16 cellular contexts compared by ENCODE assay signal in the genomic region with DNA sequence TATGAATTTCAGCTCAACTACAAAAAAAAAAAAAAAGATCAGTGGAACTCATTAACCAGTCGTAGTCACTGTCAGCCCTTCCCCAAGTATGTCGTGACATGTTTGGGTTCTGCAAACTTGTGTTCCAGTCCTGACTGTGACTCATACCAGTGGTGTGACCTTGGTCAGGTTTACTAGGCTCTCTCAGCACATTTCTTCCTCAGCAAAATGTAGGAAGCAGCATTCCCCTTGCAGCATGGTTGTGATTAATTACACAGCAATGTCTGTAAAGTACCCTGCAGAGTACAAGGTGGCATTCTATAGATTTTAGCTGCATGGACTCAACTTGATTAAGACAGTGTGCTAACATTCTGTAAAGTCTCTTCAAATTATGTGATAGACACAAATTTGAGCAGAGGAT.
DNase-seq lines count a peak whose midpoint lies in the region; ATAC-seq, FAIRE-seq and TF ChIP-seq lines count a peak whose summit lies in the region.
"Had no signal": no experiment of that assay in that cellular context is flagged by ENCODE, and none has a peak within 500 bp of the region (broad histone marks: within the 10 kb centered on the region; RNA-seq: fewer than 3 reads in every experiment).

No MANE protein-coding gene starts in this region.

- no peak for ATAC-seq in HG03520 (IDR thresholded peaks at IDR 0.05; ENCODE audit: unreplicated experiment)
- ATAC-seq: activated CD4-positive, alpha-beta T cell treated with anti-CD3 and anti-CD28 coated beads for 36 hours; natural killer cell had no signal

- H3K4me3 ChIP-seq in AG04449 (ENCODE audit: low read depth, low read length) (no peak overlapping the region), bronchial epithelial cell (ENCODE audit: low read depth, low read length) (no peak overlapping the region), kidney epithelial cell (ENCODE audit: low read depth, low read length) (no peak overlapping the region)
- H3K4me3 ChIP-seq: colonic mucosa, esophagus muscularis mucosa had no signal

- DNase-seq in AG04449 (ENCODE audit: low read depth, low spot score) (peak; percentile 21), HT1080 (ENCODE audit: low read depth) (peak; percentile 79), bronchial epithelial cell (ENCODE audit: low read depth) (peak; percentile 83), kidney epithelial cell (ENCODE audit: low read depth) (peak; percentile 45), UCSD-AML1 (lab: John Stamatoyannopoulos, UW; ENCODE audit: unreplicated experiment) (no peak), HuH-7.5 (ENCODE audit: low spot score) (no peak)
- no peak for DNase-seq in stimulated activated CD4-positive, alpha-beta T cell treated with anti-CD3 and anti-CD28 coated beads, Interleukin-4, amount 100 ng/mL, for 4 hours
- DNase-seq: activated CD4-positive, alpha-beta T cell treated with anti-CD3 and anti-CD28 coated beads for 36 hours; activated naive CD8-positive, alpha-beta T cell treated with anti-CD3 and anti-CD28 coated beads for 36 hours; activated T-cell treated with anti-CD3 and anti-CD28 coated beads, Interleukin-2, amount 50 U/mL, for 1 hour; colonic mucosa; hypothalamus; natural killer cell; SHP77 had no signal

- FAIRE-seq in bronchial epithelial cell (lab: Jason Lieb, UNC) = no peak

- H3K27me3 ChIP-seq in bronchial epithelial cell (ENCODE audit: control insufficient read depth, insufficient read depth, low read length) = no peaks in the 10 kb centered on the region
- no peaks in the 10 kb centered on the region for H3K27me3 ChIP-seq in kidney epithelial cell (ENCODE audit: control insufficient read depth, insufficient read depth, low read length)
- H3K27me3 ChIP-seq: colonic mucosa, esophagus muscularis mucosa had no signal

- TF ChIP-seq CTCF in AG04449 (IDR thresholded peaks at IDR 0.05; ENCODE audit: insufficient read depth, low read length, missing control alignments) = no peak
- no peak for TF ChIP-seq CTCF in bronchial epithelial cell (IDR thresholded peaks at IDR 0.05; ENCODE audit: insufficient read depth, low read length, severe bottlenecking)
- TF ChIP-seq CTCF in kidney epithelial cell (IDR thresholded peaks at IDR 0.05; ENCODE audit: insufficient read depth, low read length, poor library complexity, severe bottlenecking) = no peak

- CTCF ChIA-PET in AG04449 (lab: Yijun Ruan, JAX) = no interaction called here

- POLR2A ChIA-PET in AG04449 (lab: Yijun Ruan, JAX) = no interaction called here

- H3K36me3 ChIP-seq in bronchial epithelial cell (ENCODE audit: control insufficient read depth, insufficient read depth, low read length) (no peaks in the 10 kb centered on the region), kidney epithelial cell (ENCODE audit: control insufficient read depth, insufficient read depth, low read length) (peaks cover 1% of the 10 kb centered on the region)
- H3K36me3 ChIP-seq: colonic mucosa, esophagus muscularis mucosa had no signal

Comparison
In these comparisons a context has a peak if more than half of its experiments do, and no peak if none do; other contexts are left out.
1. DNase-seq: peak in AG04449 (single experiment), HT1080 (single experiment), bronchial epithelial cell (single experiment) and kidney epithelial cell (single experiment); none in stimulated activated CD4-positive, alpha-beta T cell treated with anti-CD3 and anti-CD28 coated beads, Interleukin-4, amount 100 ng/mL, for 4 hours (0 of 2), UCSD-AML1 (single experiment) and HuH-7.5 (single experiment).